ENCODE assay signal across 11 cellular contexts in the genomic region with DNA sequence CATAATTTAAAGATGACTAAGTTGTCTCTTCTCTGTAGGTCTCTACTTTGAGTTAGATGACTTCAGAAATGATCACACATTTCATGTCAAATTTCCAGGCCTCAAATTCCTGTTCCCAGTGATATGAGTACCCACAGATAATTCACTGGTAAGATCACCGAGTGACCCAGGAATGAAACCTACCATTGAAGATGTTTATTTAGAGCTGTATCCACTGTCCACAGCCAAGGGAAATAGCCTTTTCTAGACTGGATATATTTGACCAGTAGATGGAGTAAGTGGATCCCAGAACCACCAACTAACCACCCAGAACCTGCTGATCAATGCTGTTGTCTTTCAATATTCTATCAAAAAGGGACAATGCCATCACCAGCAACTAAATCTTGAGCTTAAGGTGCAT.
DNase-seq lines count a peak whose midpoint lies in the region; ATAC-seq and TF ChIP-seq lines count a peak whose summit lies in the region.
"Had no signal": no experiment of that assay in that cellular context is flagged by ENCODE, and none has a peak within 500 bp of the region (broad histone marks: within the 10 kb centered on the region; RNA-seq: fewer than 3 reads in every experiment).

No MANE protein-coding gene starts in this region.

- BruUV-seq in Calu3 (replicated peaks; lab: Mats Ljungman, UMichigan) = no TSS peak

- no peak for DNase-seq in Calu3
- peak; percentile 60 for DNase-seq in NCI-H146 (lab: John Stamatoyannopoulos, UW)
- no peak for DNase-seq in chondrocyte (ENCODE audit: low spot score)
- DNase-seq in medulla oblongata (ENCODE audit: extremely low spot score) = peak; percentile 21
- DNase-seq in NOMO-1 treated with DMSO at 0.1 percent for 48 hours (lab: John Stamatoyannopoulos, UW; ENCODE audit: unreplicated experiment) = no peak
- DNase-seq in natural killer cell = no peak
- no peak for DNase-seq in activated CD8-positive, alpha-beta memory T cell treated with anti-CD3 and anti-CD28 coated beads, Interleukin-2, amount 10 ng/mL, durations not matched to agents 7 days and 5 days
- DNase-seq: GF-D8, ovary, SHP77 treated with DMSO at 0.1 percent for 48 hours had no signal

- TF ChIP-seq CTCF in Calu3 (IDR thresholded peaks at IDR 0.05; ENCODE audit: unreplicated experiment) (peak; percentile 21), chondrocyte (IDR thresholded peaks at IDR 0.05) (peak; percentile 79), natural killer cell (IDR thresholded peaks at IDR 0.05) (no peak)

- H3K4me1 Mint-ChIP-seq in Calu3 (ENCODE audit: low read depth, unreplicated experiment) (no peaks in the 10 kb centered on the region), chondrocyte (ENCODE audit: low read depth) (peaks cover 20% of the 10 kb centered on the region), natural killer cell (no peaks in the 10 kb centered on the region)
- peaks cover 2% of the 10 kb centered on the region for H3K4me1 Mint-ChIP-seq in activated CD8-positive, alpha-beta memory T cell treated with anti-CD3 and anti-CD28 coated beads, Interleukin-2, amount 10 ng/mL, durations not matched to agents 7 days and 5 days

- ATAC-seq in natural killer cell = no peak
- ATAC-seq in activated CD8-positive, alpha-beta memory T cell treated with anti-CD3 and anti-CD28 coated beads, Interleukin-2, amount 10 ng/mL, durations not matched to agents 7 days and 5 days = no peak
- no peak for ATAC-seq in HG02588 (IDR thresholded peaks at IDR 0.05; ENCODE audit: unreplicated experiment)

- intact Hi-C loops in Calu3 (cut with micrococcal nuclease; ENCODE audit: unreplicated experiment) = loop anchor here (1.0 kb wide), 1 partner anchor 341 kb away; no protein-coding TSS in a partner anchor
- intact Hi-C loops in natural killer cell (cut with micrococcal nuclease) = no loop called here

- H3K27me3 Mint-ChIP-seq in Calu3 (ENCODE audit: unreplicated experiment) (no peaks in the 10 kb centered on the region), chondrocyte (ENCODE audit: low read depth) (no peaks in the 10 kb centered on the region), natural killer cell (ENCODE audit: low read depth in 2 of 2) (no peaks in the 10 kb centered on the region)
- no peaks in the 10 kb centered on the region for H3K27me3 Mint-ChIP-seq in activated CD8-positive, alpha-beta memory T cell treated with anti-CD3 and anti-CD28 coated beads, Interleukin-2, amount 10 ng/mL, durations not matched to agents 7 days and 5 days

- no peak overlapping the region for H3K27ac Mint-ChIP-seq in Calu3 (ENCODE audit: unreplicated experiment)
- H3K27ac Mint-ChIP-seq in chondrocyte (ENCODE audit: unreplicated experiment) = no peak overlapping the region
- H3K27ac Mint-ChIP-seq in natural killer cell = no peak overlapping the region
- H3K27ac Mint-ChIP-seq in activated CD8-positive, alpha-beta memory T cell treated with anti-CD3 and anti-CD28 coated beads, Interleukin-2, amount 10 ng/mL, durations not matched to agents 7 days and 5 days = no peak overlapping the region

- no peaks in the 10 kb centered on the region for H3K9me3 Mint-ChIP-seq in Calu3 (ENCODE audit: low read depth, unreplicated experiment)
- peaks cover 14% of the 10 kb centered on the region for H3K9me3 Mint-ChIP-seq in chondrocyte (ENCODE audit: low read depth)
- peaks cover 9 to 10% of the 10 kb centered on the region in 2 donors for H3K9me3 Mint-ChIP-seq in natural killer cell
- peaks cover 2% of the 10 kb centered on the region for H3K9me3 Mint-ChIP-seq in activated CD8-positive, alpha-beta memory T cell treated with anti-CD3 and anti-CD28 coated beads, Interleukin-2, amount 10 ng/mL, durations not matched to agents 7 days and 5 days (ENCODE audit: low read depth)

- CTCF ChIA-PET in Calu3 (lab: Charles Lee) = interaction anchor here (1.0 kb wide), 1 partner anchor 300 kb away, joined by 3 read pairs; no protein-coding TSS in a partner anchor
- CTCF ChIA-PET in activated CD8-positive, alpha-beta memory T cell treated with anti-CD3 and anti-CD28 coated beads, Interleukin-2, amount 10 ng/mL, durations not matched to agents 7 days and 5 days (lab: Charles Lee) = no interaction called here

- H3K36me3 Mint-ChIP-seq in Calu3 (ENCODE audit: insufficient read depth, unreplicated experiment) (no peaks in the 10 kb centered on the region), chondrocyte (ENCODE audit: low read depth) (peaks cover 12% of the 10 kb centered on the region), natural killer cell (peaks cover 7% of the 10 kb centered on the region)
- H3K36me3 Mint-ChIP-seq in activated CD8-positive, alpha-beta memory T cell treated with anti-CD3 and anti-CD28 coated beads, Interleukin-2, amount 10 ng/mL, durations not matched to agents 7 days and 5 days = no peaks in the 10 kb centered on the region

- H3K4me3 Mint-ChIP-seq in Calu3 (ENCODE audit: low read depth, unreplicated experiment) (no peak overlapping the region), chondrocyte (ENCODE audit: unreplicated experiment) (no peak overlapping the region), natural killer cell (no peak overlapping the region)
- no peak overlapping the region for H3K4me3 Mint-ChIP-seq in activated CD8-positive, alpha-beta memory T cell treated with anti-CD3 and anti-CD28 coated beads, Interleukin-2, amount 10 ng/mL, durations not matched to agents 7 days and 5 days

Comparison
In these comparisons a context has a peak if more than half of its experiments do, and no peak if none do; other contexts are left out.
1. DNase-seq: peak in NCI-H146 (single experiment) and medulla oblongata (single experiment); none in Calu3 (single experiment), chondrocyte (single experiment), NOMO-1 treated with DMSO at 0.1 percent for 48 hours (single experiment), natural killer cell (single experiment) and activated CD8-positive, alpha-beta memory T cell treated with anti-CD3 and anti-CD28 coated beads, Interleukin-2, amount 10 ng/mL, durations not matched to agents 7 days and 5 days (single experiment).